Comparison of ENCODE assay signal across 25 cellular contexts in the genomic region with DNA sequence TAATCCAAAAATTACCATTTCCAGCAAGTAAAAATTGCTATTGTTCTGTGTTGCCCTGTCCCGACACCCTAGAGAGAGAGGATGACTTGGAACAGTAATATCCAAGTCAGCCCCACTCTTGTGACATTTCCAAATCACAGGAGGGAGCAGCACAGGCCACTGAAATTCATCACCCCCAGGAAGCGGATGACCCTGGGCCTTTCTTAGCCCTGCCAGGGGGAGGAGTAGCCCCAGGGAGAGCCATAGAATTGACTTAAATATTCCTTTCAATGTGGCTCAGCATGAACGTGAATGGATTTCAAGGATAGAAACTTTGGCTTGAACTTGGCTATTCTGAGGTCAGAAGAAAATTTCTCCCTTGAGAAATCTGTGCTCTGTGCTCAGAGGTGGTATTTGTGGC.
DNase-seq lines count a peak whose midpoint lies in the region; ATAC-seq, FAIRE-seq and TF ChIP-seq lines count a peak whose summit lies in the region.
"Had no signal": no experiment of that assay in that cellular context is flagged by ENCODE, and none has a peak within 500 bp of the region (broad histone marks: within the 10 kb centered on the region; RNA-seq: fewer than 3 reads in every experiment).

No MANE protein-coding gene starts in this region.

- H3K9me3 Mint-ChIP-seq in WTC11 = no peaks in the 10 kb centered on the region
- H3K9me3 Mint-ChIP-seq: CD4-positive, alpha-beta memory T cell had no signal

- TF ChIP-seq CTCF in WTC11 (IDR thresholded peaks at IDR 0.05) (no peak), OCI-LY7 (conservative IDR thresholded peaks at IDR 0.05; ENCODE audit: low read length) (no peak)

- H3K27ac Mint-ChIP-seq in WTC11 = peak overlapping the region; percentile 60
- H3K27ac Mint-ChIP-seq: CD4-positive, alpha-beta memory T cell had no signal

- peaks cover 19% of the 10 kb centered on the region for H3K4me1 Mint-ChIP-seq in WTC11
- H3K4me1 Mint-ChIP-seq: CD4-positive, alpha-beta memory T cell had no signal

- H3K9me3 ChIP-seq in HUES64 (ENCODE audit: insufficient read depth, low read depth, low read length) = no peaks in the 10 kb centered on the region
- no peaks in the 10 kb centered on the region for H3K9me3 ChIP-seq in iPS-18a (ENCODE audit: control insufficient read depth, low read depth, low read length)
- no peaks in the 10 kb centered on the region for H3K9me3 ChIP-seq in OCI-LY7 (ENCODE audit: low read length)
- H3K9me3 ChIP-seq: BLaER1 treated with 17β-estradiol and CSF1 and Interleukin-3, amounts not matched to agents 10 nM and 100 nM; MG63; SJSA1 had no signal

- no peaks in the 10 kb centered on the region for H3K36me3 Mint-ChIP-seq in WTC11
- H3K36me3 Mint-ChIP-seq: CD4-positive, alpha-beta memory T cell had no signal

- H3K79me2 ChIP-seq in OCI-LY7 (ENCODE audit: insufficient read depth, low read depth, low read length) = no peaks in the 10 kb centered on the region

- H3K27me3 Mint-ChIP-seq in WTC11 (ENCODE audit: low read depth) = no peaks in the 10 kb centered on the region; the same call in 1 of the 2 replicates

- BruUV-seq in OCI-LY7 (replicated peaks; lab: Mats Ljungman, UMichigan) = no TSS peak

- H3K4me1 ChIP-seq in HUES64 (ENCODE audit: insufficient read depth, low read length) = peaks cover 20% of the 10 kb centered on the region
- peaks cover 19% of the 10 kb centered on the region for H3K4me1 ChIP-seq in iPS-18a (ENCODE audit: control insufficient read depth, low read depth, low read length)
- no peaks in the 10 kb centered on the region for H3K4me1 ChIP-seq in OCI-LY7 (ENCODE audit: insufficient read depth, low read length, poor library complexity, severe bottlenecking)
- H3K4me1 ChIP-seq: BLaER1 treated with 17β-estradiol and CSF1 and Interleukin-3, amounts not matched to agents 10 nM and 100 nM; SJSA1 had no signal

- H4K20me1 ChIP-seq in OCI-LY7 (ENCODE audit: insufficient read depth, low read length) = no peaks in the 10 kb centered on the region
- H4K20me1 ChIP-seq: BLaER1 treated with 17β-estradiol and CSF1 and Interleukin-3, amounts not matched to agents 10 nM and 100 nM had no signal

- WGBS in HUES64 = 10% methylated on average over 3 of the region's 3 CpGs

- H3K27me3 ChIP-seq in HUES64 (ENCODE audit: insufficient read depth, low read length) (no peaks in the 10 kb centered on the region), iPS-18a (ENCODE audit: control insufficient read depth, insufficient read depth, low read length) (no peaks in the 10 kb centered on the region)
- H3K27me3 ChIP-seq: BLaER1 treated with 17β-estradiol and CSF1 and Interleukin-3, amounts not matched to agents 10 nM and 100 nM; MG63 had no signal

- H3K9ac ChIP-seq in HUES64 (ENCODE audit: low read depth, low read length) (no peak overlapping the region), iPS-18a (ENCODE audit: low read length) (no peak overlapping the region)
- H3K9ac ChIP-seq: BLaER1 treated with 17β-estradiol and CSF1 and Interleukin-3, amounts not matched to agents 10 nM and 100 nM had no signal

- H3K4me3 Mint-ChIP-seq in WTC11 = no peak overlapping the region
- H3K4me3 Mint-ChIP-seq: CD4-positive, alpha-beta memory T cell had no signal

- CTCF ChIA-PET in WTC11 (lab: Charles Lee) (interaction anchor here (1.6 kb wide), 1 partner anchor 843 kb away, joined by 5 read pairs; no protein-coding TSS in a partner anchor), OCI-LY7 (lab: Charles Lee; ENCODE audit: unreplicated experiment) (no interaction called here)

- peak; percentile 43 for DNase-seq in WTC11 (ENCODE audit: low spot score)
- no peak for DNase-seq in 8988T
- DNase-seq in OCI-LY7 (ENCODE audit: low spot score) = no peak
- no peak for DNase-seq in stimulated activated naive CD8-positive, alpha-beta T cell treated with anti-CD3 and anti-CD28 coated beads, Interleukin-15, Interleukin-2, amounts not matched to agents 100 U/mL and 50 U/mL, for 24 hours
- no peak for DNase-seq in urothelium cell line (ENCODE audit: low spot score)
- DNase-seq: ACHN; Caco-2; CD4-positive, alpha-beta memory T cell; DMS 273 treated with DMSO at 0.1 percent for 48 hours; DMS79 treated with DMSO at 0.1 percent for 48 hours; MG63; NCI-H1417; NCI-H187; NCI-H2107; NCI-H510A; NCI-H748 treated with DMSO at 0.1 percent for 48 hours; NK-92 treated with Interleukin-12 subunit alpha and Interleukin-12 subunit beta, amount 100 ng/mL, for 24 hours had no signal

- ATAC-seq in WTC11 = peak; percentile 99
- no peak for ATAC-seq in stimulated activated naive CD8-positive, alpha-beta T cell treated with anti-CD3 and anti-CD28 coated beads, Interleukin-15, Interleukin-2, amounts not matched to agents 100 U/mL and 50 U/mL, for 24 hours
- ATAC-seq: GM12878, HCT116, Right ventricle myocardium inferior had no signal

- POLR2A ChIA-PET in WTC11 (lab: Charles Lee) (no interaction called here), OCI-LY7 (lab: Charles Lee) (interaction anchor here (0.6 kb wide), 1 partner anchor 437 kb away, joined by 3 read pairs; no protein-coding TSS in a partner anchor)

- peak overlapping the region; percentile 79; the same call in 1 of the 2 replicates for H3K27ac ChIP-seq in HUES64 (ENCODE audit: low read depth, low read length)
- H3K27ac ChIP-seq in iPS-18a (ENCODE audit: low read length) = no peak overlapping the region
- no peak overlapping the region for H3K27ac ChIP-seq in OCI-LY7 (ENCODE audit: low read depth, low read length, poor library complexity, severe bottlenecking)
- H3K27ac ChIP-seq: BLaER1 treated with 17β-estradiol and CSF1 and Interleukin-3, amounts not matched to agents 10 nM and 100 nM; SJSA1 had no signal

- H3K9me2 ChIP-seq in OCI-LY7 (ENCODE audit: insufficient read depth, low read length) = no peaks in the 10 kb centered on the region

- H3K36me3 ChIP-seq in HUES64 (ENCODE audit: insufficient read depth, low read length) (no peaks in the 10 kb centered on the region), iPS-18a (ENCODE audit: control insufficient read depth, low read depth, low read length) (no peaks in the 10 kb centered on the region), OCI-LY7 (ENCODE audit: insufficient read depth, low read length) (no peaks in the 10 kb centered on the region)
- H3K36me3 ChIP-seq: BLaER1 treated with 17β-estradiol and CSF1 and Interleukin-3, amounts not matched to agents 10 nM and 100 nM; MG63; SJSA1 had no signal

- H3K4me2 ChIP-seq in OCI-LY7 (ENCODE audit: low read length) = no peak overlapping the region
- H3K4me2 ChIP-seq: BLaER1 treated with 17β-estradiol and CSF1 and Interleukin-3, amounts not matched to agents 10 nM and 100 nM had no signal

- FAIRE-seq in urothelium cell line (lab: Jason Lieb, UNC) = no peak
- FAIRE-seq: GM12878, HTR-8/SVneo had no signal

- intact Hi-C loops in OCI-LY7 (cut with micrococcal nuclease; ENCODE audit: unreplicated experiment) = no loop called here

- no peak overlapping the region for H3K4me3 ChIP-seq in HUES64 (ENCODE audit: low read length)
- peak overlapping the region; percentile 6 for H3K4me3 ChIP-seq in iPS-18a (ENCODE audit: low read length)
- H3K4me3 ChIP-seq in OCI-LY7 (ENCODE audit: low read depth, low read length, poor library complexity, severe bottlenecking) = no peak overlapping the region
- H3K4me3 ChIP-seq: BLaER1 treated with 17β-estradiol and CSF1 and Interleukin-3, amounts not matched to agents 10 nM and 100 nM; GM12878; MG63; SJSA1 had no signal

- H2AFZ ChIP-seq in OCI-LY7 (ENCODE audit: low read length) = no peak overlapping the region

TF ChIP-seq in WTC11, 78 proteins besides CTCF, POLR2A, EP300 and RAD21:
- TF ChIP-seq, protein P1, sequence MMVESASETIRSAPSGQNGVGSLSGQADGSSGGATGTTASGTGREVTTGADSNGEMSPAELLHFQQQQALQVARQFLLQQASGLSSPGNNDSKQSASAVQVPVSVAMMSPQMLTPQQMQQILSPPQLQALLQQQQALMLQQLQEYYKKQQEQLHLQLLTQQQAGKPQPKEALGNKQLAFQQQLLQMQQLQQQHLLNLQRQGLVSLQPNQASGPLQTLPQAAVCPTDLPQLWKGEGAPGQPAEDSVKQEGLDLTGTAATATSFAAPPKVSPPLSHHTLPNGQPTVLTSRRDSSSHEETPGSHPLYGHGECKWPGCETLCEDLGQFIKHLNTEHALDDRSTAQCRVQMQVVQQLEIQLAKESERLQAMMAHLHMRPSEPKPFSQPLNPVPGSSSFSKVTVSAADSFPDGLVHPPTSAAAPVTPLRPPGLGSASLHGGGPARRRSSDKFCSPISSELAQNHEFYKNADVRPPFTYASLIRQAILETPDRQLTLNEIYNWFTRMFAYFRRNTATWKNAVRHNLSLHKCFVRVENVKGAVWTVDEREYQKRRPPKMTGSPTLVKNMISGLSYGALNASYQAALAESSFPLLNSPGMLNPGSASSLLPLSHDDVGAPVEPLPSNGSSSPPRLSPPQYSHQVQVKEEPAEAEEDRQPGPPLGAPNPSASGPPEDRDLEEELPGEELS (CRISPR knock-in tag; IDR thresholded peaks at IDR 0.05) = no peak; the same call in 1 of the 2 replicates
- TF ChIP-seq ZNF423 (CRISPR knock-in tag; IDR thresholded peaks at IDR 0.05) = peak; percentile 88
- no peak for TF ChIP-seq NFYB (CRISPR knock-in tag; conservative IDR thresholded peaks at IDR 0.05; ENCODE audit: low read depth)
- peak; percentile 66; the same call in 1 of the 2 replicates for TF ChIP-seq TEAD1 (CRISPR knock-in tag; IDR thresholded peaks at IDR 0.05)
